ENCODE assay signal across 22 cellular contexts in genomic region chr17:56665864-56666263, GRCh38.
"Had no signal": no experiment of that assay in that cellular context is flagged by ENCODE, and none has a peak within 500 bp of the region (broad histone marks: within the 10 kb centered on the region; RNA-seq: fewer than 3 reads in every experiment).

No MANE protein-coding gene starts in this region.

- H3K4me3 ChIP-seq: body of pancreas, lower lobe of right lung, mucosa of descending colon, sigmoid colon, smooth muscle cell, transverse colon had no signal

- H3K4me1 ChIP-seq: body of pancreas, lower lobe of right lung, sigmoid colon, transverse colon had no signal

- DNase-seq: activated CD4-positive, alpha-beta T cell treated with anti-CD3 and anti-CD28 coated beads, Interleukin-2, amount 50 U/mL, for 1 hour; activated CD4-positive, CD25-positive, alpha-beta regulatory T cell treated with anti-CD3 and anti-CD28 coated beads, Interleukin-2, amount 50 U/mL, for 72 hours; activated CD8-positive, alpha-beta T cell treated with anti-CD3 and anti-CD28 coated beads, Interleukin-2, amount 10 ng/mL, durations not matched to agents 7 days and 5 days; activated gamma-delta T cell; activated naive CD4-positive, alpha-beta T cell treated with anti-CD3 and anti-CD28 coated beads, Interleukin-2, amount 50 U/mL, for 16 hours; activated naive CD8-positive, alpha-beta T cell treated with anti-CD3 and anti-CD28 coated beads, Interleukin-2, amount 50 U/mL, for 24 hours; body of pancreas; effector CD4-positive, alpha-beta T cell; erythroblast; foreskin fibroblast; kidney; lower lobe of right lung; mesendoderm; mucosa of descending colon; naive B cell; posterior cingulate gyrus; sigmoid colon; stimulated activated CD4-positive, alpha-beta T cell treated with anti-CD3 and anti-CD28 coated beads, Interleukin-15, amount 100 ng/mL, for 24 hours; transverse colon had no signal

- H3K27ac ChIP-seq: body of pancreas, lower lobe of right lung, sigmoid colon, transverse colon had no signal

- FAIRE-seq: kidney had no signal

- H3K9me3 ChIP-seq: body of pancreas, lower lobe of right lung, mucosa of descending colon, sigmoid colon, transverse colon had no signal

- H3K36me3 ChIP-seq: lower lobe of right lung, sigmoid colon, transverse colon had no signal

- H3K27me3 ChIP-seq: body of pancreas, sigmoid colon, transverse colon had no signal

- ATAC-seq: activated CD8-positive, alpha-beta T cell treated with anti-CD3 and anti-CD28 coated beads, Interleukin-2, amount 10 ng/mL, durations not matched to agents 7 days and 5 days; activated naive CD8-positive, alpha-beta T cell treated with anti-CD3 and anti-CD28 coated beads, Interleukin-2, amount 50 U/mL, for 24 hours; body of pancreas; left lobe of liver; lower lobe of right lung; mucosa of descending colon; stimulated activated memory B cell treated with anti-CD40 and anti-IgM and Interleukin-4, amounts not matched to agents 10 μg/mL and 1 μg/mL and 100 μg/mL, for 72 hours had no signal
